Comparison of ENCODE assay signal across 1 cellular context in the genomic region with DNA sequence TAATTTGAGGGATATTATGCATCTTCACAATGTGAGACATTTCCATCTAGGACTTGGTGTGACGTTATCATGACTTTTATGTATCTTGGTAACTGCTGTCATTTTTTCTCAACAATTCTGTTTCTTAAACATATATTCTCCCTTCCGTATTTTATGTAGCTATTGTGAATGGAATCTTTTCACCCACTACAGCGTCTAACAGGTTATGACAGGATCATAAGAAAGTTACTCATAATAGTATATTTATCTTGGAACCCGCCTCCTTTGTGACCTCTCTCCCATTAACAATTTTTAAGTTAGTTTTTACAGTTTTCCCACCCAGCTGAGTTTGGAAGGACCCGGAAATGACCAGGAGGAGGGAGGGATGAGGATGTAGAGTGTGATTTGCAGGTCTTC.
TF ChIP-seq lines count a peak whose summit lies in the region.

No MANE protein-coding gene starts in this region.

TF ChIP-seq in HepG2, 621 proteins besides CTCF, POLR2A, EP300 and RAD21:
- TF ChIP-seq ZEB1 (IDR thresholded peaks at IDR 0.05; ENCODE audit: insufficient replicate concordance, low read depth) (no peak), FOXK2 (IDR thresholded peaks at IDR 0.05) (no peak), PAF1 (CRISPR knock-in tag; IDR thresholded peaks at IDR 0.05) (no peak), DPF2 (CRISPR knock-in tag; IDR thresholded peaks at IDR 0.05; ENCODE audit: borderline replicate concordance, low read depth) (no peak), ATM (IDR thresholded peaks at IDR 0.05; ENCODE audit: borderline replicate concordance) (no peak), ZNF749 (CRISPR knock-in tag; IDR thresholded peaks at IDR 0.05; ENCODE audit: borderline replicate concordance) (no peak), KLF13 (CRISPR knock-in tag; IDR thresholded peaks at IDR 0.05) (no peak), SMAD3 (CRISPR knock-in tag; IDR thresholded peaks at IDR 0.05) (no peak), NR3C1 (CRISPR knock-in tag; IDR thresholded peaks at IDR 0.05) (no peak), TAF15 (IDR thresholded peaks at IDR 0.05; ENCODE audit: low read depth, low read length, poor library complexity, severe bottlenecking) (no peak), ZNF143 (CRISPR knock-in tag; IDR thresholded peaks at IDR 0.05) (no peak), ZBTB2 (CRISPR knock-in tag; IDR thresholded peaks at IDR 0.05; ENCODE audit: low read depth) (no peak), PITX1 (CRISPR knock-in tag; IDR thresholded peaks at IDR 0.05) (no peak)
- TF ChIP-seq, protein P1, sequence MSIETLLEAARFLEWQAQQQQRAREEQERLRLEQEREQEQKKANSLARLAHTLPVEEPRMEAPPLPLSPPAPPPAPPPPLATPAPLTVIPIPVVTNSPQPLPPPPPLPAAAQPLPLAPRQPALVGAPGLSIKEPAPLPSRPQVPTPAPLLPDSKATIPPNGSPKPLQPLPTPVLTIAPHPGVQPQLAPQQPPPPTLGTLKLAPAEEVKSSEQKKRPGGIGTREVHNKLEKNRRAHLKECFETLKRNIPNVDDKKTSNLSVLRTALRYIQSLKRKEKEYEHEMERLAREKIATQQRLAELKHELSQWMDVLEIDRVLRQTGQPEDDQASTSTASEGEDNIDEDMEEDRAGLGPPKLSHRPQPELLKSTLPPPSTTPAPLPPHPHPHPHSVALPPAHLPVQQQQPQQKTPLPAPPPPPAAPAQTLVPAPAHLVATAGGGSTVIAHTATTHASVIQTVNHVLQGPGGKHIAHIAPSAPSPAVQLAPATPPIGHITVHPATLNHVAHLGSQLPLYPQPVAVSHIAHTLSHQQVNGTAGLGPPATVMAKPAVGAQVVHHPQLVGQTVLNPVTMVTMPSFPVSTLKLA (IDR thresholded peaks at IDR 0.05): no peak
